Comparison of ENCODE assay signal across 22 cellular contexts in genomic region chr10:20879136-20879535, GRCh38. TPM values are rescaled to one million over a fixed set of nuclear protein-coding genes. Genes with fewer than 3 reads are reported as not detected.
"Had no signal": no experiment of that assay in that cellular context is flagged by ENCODE, and none has a peak within 500 bp of the region (broad histone marks: within the 10 kb centered on the region; RNA-seq: fewer than 3 reads in every experiment).

No MANE protein-coding gene starts in this region.

- DNase-seq: activated CD4-positive, alpha-beta memory T cell treated with anti-CD3 and anti-CD28 coated beads, Interleukin-2, amount 10 ng/mL, durations not matched to agents 7 days and 5 days; activated CD4-positive, alpha-beta T cell treated with anti-CD3 and anti-CD28 coated beads, Interleukin-2, amount 10 ng/mL, durations not matched to agents 24 days and 14 days; activated effector memory CD4-positive, alpha-beta T cell treated with anti-CD3 and anti-CD28 coated beads, Interleukin-2, amount 50 U/mL, for 16 hours; activated naive CD4-positive, alpha-beta T cell treated with anti-CD3 and anti-CD28 coated beads, Interleukin-2, amount 10 ng/mL, durations not matched to agents 7 days and 5 days; activated T-cell treated with anti-CD3 and anti-CD28 coated beads, Interleukin-2, amount 50 U/mL, for 72 hours; amygdala; dorsolateral prefrontal cortex; glutamatergic neuron; hippocampal formation; kidney glomerular epithelial cell; left ventricle myocardium inferior; natural killer cell; sigmoid colon; stimulated activated CD4-positive, alpha-beta T cell treated with anti-CD3 and anti-CD28 coated beads, Interleukin-15, amount 100 ng/mL, for 24 hours; stomach; transverse colon; uterus had no signal

- H3K36me3 ChIP-seq: sigmoid colon, stomach, transverse colon, uterus had no signal

- ATAC-seq: activated T-cell treated with anti-CD3 and anti-CD28 coated beads, Interleukin-2, amount 50 U/mL, for 72 hours; natural killer cell; stimulated activated memory B cell treated with anti-CD40 and anti-IgM and Interleukin-4, amounts not matched to agents 10 μg/mL and 1 μg/mL and 100 μg/mL, for 72 hours had no signal

- H3K36me3 Mint-ChIP-seq: activated naive CD4-positive, alpha-beta T cell treated with anti-CD3 and anti-CD28 coated beads, Interleukin-2, amount 10 ng/mL, durations not matched to agents 7 days and 5 days; natural killer cell; stimulated activated memory B cell treated with anti-CD40 and anti-IgM and Interleukin-4, amounts not matched to agents 10 μg/mL and 1 μg/mL and 100 μg/mL, for 72 hours had no signal

- H3K4me1 Mint-ChIP-seq: activated CD4-positive, alpha-beta memory T cell treated with anti-CD3 and anti-CD28 coated beads, Interleukin-2, amount 10 ng/mL, durations not matched to agents 7 days and 5 days; activated CD4-positive, alpha-beta T cell treated with anti-CD3 and anti-CD28 coated beads, Interleukin-2, amount 10 ng/mL, durations not matched to agents 24 days and 14 days; activated naive CD4-positive, alpha-beta T cell treated with anti-CD3 and anti-CD28 coated beads, Interleukin-2, amount 10 ng/mL, durations not matched to agents 7 days and 5 days; natural killer cell had no signal

- H3K4me1 ChIP-seq: sigmoid colon, stomach, suprapubic skin, transverse colon, uterus had no signal

- H3K27me3 ChIP-seq: dorsolateral prefrontal cortex, esophagus muscularis mucosa, sigmoid colon, stomach, suprapubic skin, transverse colon, uterus had no signal

- H3K9me3 ChIP-seq: esophagus muscularis mucosa, left ventricle myocardium inferior, sigmoid colon, stomach, suprapubic skin, transverse colon, uterus had no signal

- H3K27ac Mint-ChIP-seq: activated CD4-positive, alpha-beta memory T cell treated with anti-CD3 and anti-CD28 coated beads, Interleukin-2, amount 10 ng/mL, durations not matched to agents 7 days and 5 days; activated CD4-positive, alpha-beta T cell treated with anti-CD3 and anti-CD28 coated beads, Interleukin-2, amount 10 ng/mL, durations not matched to agents 24 days and 14 days; activated naive CD4-positive, alpha-beta T cell treated with anti-CD3 and anti-CD28 coated beads, Interleukin-2, amount 10 ng/mL, durations not matched to agents 7 days and 5 days; activated T-cell treated with anti-CD3 and anti-CD28 coated beads, Interleukin-2, amount 50 U/mL, for 72 hours; mesothelial cell of epicardium; natural killer cell; stimulated activated memory B cell treated with anti-CD40 and anti-IgM and Interleukin-4, amounts not matched to agents 10 μg/mL and 1 μg/mL and 100 μg/mL, for 72 hours had no signal

- H3K9me3 Mint-ChIP-seq: activated CD4-positive, alpha-beta memory T cell treated with anti-CD3 and anti-CD28 coated beads, Interleukin-2, amount 10 ng/mL, durations not matched to agents 7 days and 5 days; activated CD4-positive, alpha-beta T cell treated with anti-CD3 and anti-CD28 coated beads, Interleukin-2, amount 10 ng/mL, durations not matched to agents 24 days and 14 days; activated naive CD4-positive, alpha-beta T cell treated with anti-CD3 and anti-CD28 coated beads, Interleukin-2, amount 10 ng/mL, durations not matched to agents 7 days and 5 days; activated T-cell treated with anti-CD3 and anti-CD28 coated beads, Interleukin-2, amount 50 U/mL, for 72 hours; natural killer cell; stimulated activated memory B cell treated with anti-CD40 and anti-IgM and Interleukin-4, amounts not matched to agents 10 μg/mL and 1 μg/mL and 100 μg/mL, for 72 hours had no signal

- H3K4me2 ChIP-seq: smooth muscle cell had no signal

- H3K27me3 Mint-ChIP-seq: activated CD4-positive, alpha-beta memory T cell treated with anti-CD3 and anti-CD28 coated beads, Interleukin-2, amount 10 ng/mL, durations not matched to agents 7 days and 5 days; activated CD4-positive, alpha-beta T cell treated with anti-CD3 and anti-CD28 coated beads, Interleukin-2, amount 10 ng/mL, durations not matched to agents 24 days and 14 days; activated naive CD4-positive, alpha-beta T cell treated with anti-CD3 and anti-CD28 coated beads, Interleukin-2, amount 10 ng/mL, durations not matched to agents 7 days and 5 days; stimulated activated memory B cell treated with anti-CD40 and anti-IgM and Interleukin-4, amounts not matched to agents 10 μg/mL and 1 μg/mL and 100 μg/mL, for 72 hours had no signal

- H3K27ac ChIP-seq: dorsolateral prefrontal cortex, esophagus muscularis mucosa, sigmoid colon, stomach, suprapubic skin, transverse colon, uterus had no signal

- H3K4me3 Mint-ChIP-seq: activated CD4-positive, alpha-beta memory T cell treated with anti-CD3 and anti-CD28 coated beads, Interleukin-2, amount 10 ng/mL, durations not matched to agents 7 days and 5 days; activated CD4-positive, alpha-beta T cell treated with anti-CD3 and anti-CD28 coated beads, Interleukin-2, amount 10 ng/mL, durations not matched to agents 24 days and 14 days; activated naive CD4-positive, alpha-beta T cell treated with anti-CD3 and anti-CD28 coated beads, Interleukin-2, amount 10 ng/mL, durations not matched to agents 7 days and 5 days; activated T-cell treated with anti-CD3 and anti-CD28 coated beads, Interleukin-2, amount 50 U/mL, for 72 hours; mesothelial cell of epicardium; natural killer cell; stimulated activated memory B cell treated with anti-CD40 and anti-IgM and Interleukin-4, amounts not matched to agents 10 μg/mL and 1 μg/mL and 100 μg/mL, for 72 hours had no signal

- H3K4me3 ChIP-seq: dorsolateral prefrontal cortex, esophagus muscularis mucosa, left ventricle myocardium inferior, sigmoid colon, smooth muscle cell, stomach, suprapubic skin, transverse colon, uterus had no signal

RNA-seq across cellular contexts. Expression of gene NEBL, which starts 18.0 kb away (rescaled TPM):
- total RNA-seq: activated CD4-positive, alpha-beta memory T cell treated with anti-CD3 and anti-CD28 coated beads, Interleukin-2, amount 10 ng/mL, durations not matched to agents 7 days and 5 days had no signal
